ENCODE assay signal across 30 cellular contexts in genomic region chr1:59413327-59413720, GRCh38.
"Had no signal": no experiment of that assay in that cellular context is flagged by ENCODE, and none has a peak within 500 bp of the region (broad histone marks: within the 10 kb centered on the region; RNA-seq: fewer than 3 reads in every experiment).

No MANE protein-coding gene starts in this region.

- ATAC-seq: esophagus mucosa, left ventricle myocardium superior, mucosa of descending colon, sciatic nerve had no signal

- H3K36me3 Mint-ChIP-seq: immature natural killer cell, neural progenitor cell had no signal

- H3K9me3 Mint-ChIP-seq: endodermal cell; immature natural killer cell; naive thymus-derived CD4-positive, alpha-beta T cell; nephron; neural progenitor cell; stimulated activated naive B cell treated with anti-CD40 and anti-IgM and Interleukin-4, amounts not matched to agents 10 μg/mL and 1 μg/mL and 100 μg/mL, for 72 hours; stimulated activated naive CD8-positive, alpha-beta T cell treated with anti-CD3 and anti-CD28 coated beads, Interleukin-15, Interleukin-2, amounts not matched to agents 100 ng/mL and 50 ng/mL, for 24 hours had no signal

- H3K9me3 ChIP-seq: mucosa of descending colon, right atrium auricular region, spleen, thoracic aorta, tibial nerve, upper lobe of left lung had no signal

- H3K9ac ChIP-seq: neural progenitor cell, parathyroid adenoma had no signal

- H3K27ac ChIP-seq: dorsolateral prefrontal cortex, epithelial cell of prostate, neural progenitor cell, right atrium auricular region, skin epidermis, spleen, tibial nerve, upper lobe of left lung had no signal

- DNase-seq: dorsolateral prefrontal cortex; effector CD8-positive, alpha-beta T cell; endodermal cell; foreskin melanocyte; hypothalamus; immature natural killer cell; islet precursor cell; left ventricle myocardium superior; mesenchymal stem cell; mucosa of descending colon; naive thymus-derived CD4-positive, alpha-beta T cell; spleen; stimulated activated CD4-positive, alpha-beta T cell treated with anti-CD3 and anti-CD28 coated beads, Interleukin-15, amount 100 ng/mL, for 24 hours; stimulated activated CD4-positive, alpha-beta T cell treated with anti-CD3 and anti-CD28 coated beads, Interleukin-2, amount 100 ng/mL, for 48 hours; stimulated activated naive B cell treated with anti-CD40 and anti-IgM and Interleukin-4, amounts not matched to agents 10 μg/mL and 1 μg/mL and 100 μg/mL, for 72 hours; upper lobe of left lung had no signal

- H3K4me3 Mint-ChIP-seq: endodermal cell; immature natural killer cell; mesothelial cell of epicardium; naive thymus-derived CD4-positive, alpha-beta T cell; nephron; neural progenitor cell; stimulated activated naive B cell treated with anti-CD40 and anti-IgM and Interleukin-4, amounts not matched to agents 10 μg/mL and 1 μg/mL and 100 μg/mL, for 72 hours; stimulated activated naive CD8-positive, alpha-beta T cell treated with anti-CD3 and anti-CD28 coated beads, Interleukin-15, Interleukin-2, amounts not matched to agents 100 ng/mL and 50 ng/mL, for 24 hours had no signal

- H3K4me1 ChIP-seq: neural progenitor cell had no signal

- H3K4me2 ChIP-seq: neural progenitor cell had no signal

- H3K27me3 ChIP-seq: dorsolateral prefrontal cortex, neural progenitor cell, right atrium auricular region, spleen, tibial nerve, upper lobe of left lung had no signal

- H3K36me3 ChIP-seq: neural progenitor cell, right atrium auricular region, spleen, thoracic aorta, tibial nerve, upper lobe of left lung had no signal

- H3K27ac Mint-ChIP-seq: endodermal cell; immature natural killer cell; mesothelial cell of epicardium; naive thymus-derived CD4-positive, alpha-beta T cell; neural progenitor cell; progenitor cell of endocrine pancreas; stimulated activated naive B cell treated with anti-CD40 and anti-IgM and Interleukin-4, amounts not matched to agents 10 μg/mL and 1 μg/mL and 100 μg/mL, for 72 hours; stimulated activated naive CD8-positive, alpha-beta T cell treated with anti-CD3 and anti-CD28 coated beads, Interleukin-15, Interleukin-2, amounts not matched to agents 100 ng/mL and 50 ng/mL, for 24 hours had no signal

- H3K4me3 ChIP-seq: dorsolateral prefrontal cortex, lung, mucosa of descending colon, neural progenitor cell, right atrium auricular region, skin epidermis, spleen, thoracic aorta, tibial nerve, upper lobe of left lung had no signal

- H3K4me1 Mint-ChIP-seq: naive thymus-derived CD4-positive, alpha-beta T cell had no signal

- H2AFZ ChIP-seq: neural progenitor cell, parathyroid adenoma had no signal

- H3K27me3 Mint-ChIP-seq: naive thymus-derived CD4-positive, alpha-beta T cell; progenitor cell of endocrine pancreas; stimulated activated naive B cell treated with anti-CD40 and anti-IgM and Interleukin-4, amounts not matched to agents 10 μg/mL and 1 μg/mL and 100 μg/mL, for 72 hours; stimulated activated naive CD8-positive, alpha-beta T cell treated with anti-CD3 and anti-CD28 coated beads, Interleukin-15, Interleukin-2, amounts not matched to agents 100 ng/mL and 50 ng/mL, for 24 hours had no signal

- H3K79me2 ChIP-seq: parathyroid adenoma had no signal
